In the genomic region with DNA sequence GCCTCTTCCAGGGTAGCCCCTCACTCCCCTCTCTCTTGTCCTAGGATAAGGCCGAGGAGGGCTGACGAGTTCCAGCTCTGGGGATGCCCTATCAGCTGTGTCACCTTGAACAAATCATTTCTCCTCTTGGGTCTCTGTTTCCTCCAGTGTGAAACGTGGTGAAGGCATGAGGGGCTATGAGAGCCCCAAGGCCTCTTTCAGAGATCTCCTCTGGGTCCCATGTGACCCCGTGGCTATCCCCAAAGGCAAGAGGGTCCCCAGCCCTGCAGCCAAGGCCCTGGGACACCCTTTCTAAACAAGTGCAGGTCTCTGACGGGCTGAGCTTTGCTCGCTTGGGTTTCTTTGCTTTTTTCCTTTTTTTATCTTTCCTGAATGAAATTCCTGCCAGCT, we compare ENCODE assay signal across 9 cellular contexts. TPM values are rescaled to one million over a fixed set of nuclear protein-coding genes. Genes with fewer than 3 reads are reported as not detected.
A peak's percentile ranks its signal among the peaks of the same experiment; 100 is the strongest.
DNase-seq lines count a peak whose midpoint lies in the region; ATAC-seq, FAIRE-seq and TF ChIP-seq lines count a peak whose summit lies in the region.
"Had no signal": no experiment of that assay in that cellular context is flagged by ENCODE, and none has a peak within 500 bp of the region (broad histone marks: within the 10 kb centered on the region; RNA-seq: fewer than 3 reads in every experiment).

No MANE protein-coding gene starts in this region.

- H3K79me2 ChIP-seq in astrocyte (ENCODE audit: insufficient read depth, low read length), result no peaks in the 10 kb centered on the region

- ATAC-seq in right lobe of liver, result no peak
- no peak for ATAC-seq in HG03432 (IDR thresholded peaks at IDR 0.05; ENCODE audit: unreplicated experiment)
- ATAC-seq in HG02938 (IDR thresholded peaks at IDR 0.05; ENCODE audit: unreplicated experiment), result no peak

- H3K36me3 Mint-ChIP-seq in activated naive CD4-positive, alpha-beta T cell treated with anti-CD3 and anti-CD28 coated beads, Interleukin-2, amount 50 U/mL, for 24 hours, result no peaks in the 10 kb centered on the region
- peaks cover 8% of the 10 kb centered on the region for H3K36me3 Mint-ChIP-seq in astrocyte (ENCODE audit: low read depth, unreplicated experiment)

- H3K9ac ChIP-seq in astrocyte (ENCODE audit: low read length), result peak overlapping the region; percentile 74

- no peak for FAIRE-seq in astrocyte (lab: Jason Lieb, UNC)

- intact Hi-C loops in right lobe of liver (cut with DNase I) (loop anchor here in 1 of 2 donors (10.0 kb wide), 1 partner anchor 304 kb away; no protein-coding TSS in a partner anchor), tibial artery (cut with DNase I; ENCODE audit: low total_unique reads) (loop anchor here (10.0 kb wide), 1 partner anchor 84 kb away; no protein-coding TSS in a partner anchor)

- no peaks in the 10 kb centered on the region for H3K36me3 ChIP-seq in astrocyte (ENCODE audit: insufficient read depth, low read length)
- H3K36me3 ChIP-seq in right lobe of liver, result no peaks in the 10 kb centered on the region
- H3K36me3 ChIP-seq in tibial artery, result no peaks in the 10 kb centered on the region

- TF ChIP-seq CTCF in astrocyte (IDR thresholded peaks at IDR 0.05; ENCODE audit: insufficient read depth, low read depth, low read length) (no peak), right lobe of liver (IDR thresholded peaks at IDR 0.05) (no peak), tibial artery (IDR thresholded peaks at IDR 0.05) (no peak)

- WGBS in right lobe of liver (ENCODE audit: insufficient coverage, low coverage, low lambda C conversion rate, missing lambda C conversion rate), result 3% methylated on average over 6 of the region's 6 CpGs

- no peak for TF ChIP-seq POLR2A in right lobe of liver (IDR thresholded peaks at IDR 0.05)

- peak overlapping the region; percentile 77 for H2AFZ ChIP-seq in astrocyte (ENCODE audit: low read depth, low read length)

- H3K9me3 ChIP-seq in astrocyte (ENCODE audit: insufficient read depth, low read depth, low read length) (no peaks in the 10 kb centered on the region), right lobe of liver (no peaks in the 10 kb centered on the region), tibial artery (no peaks in the 10 kb centered on the region)

- H3K4me2 ChIP-seq in astrocyte (ENCODE audit: low read length), result peak overlapping the region; percentile 91

- H3K4me3 Mint-ChIP-seq in activated naive CD4-positive, alpha-beta T cell treated with anti-CD3 and anti-CD28 coated beads, Interleukin-2, amount 50 U/mL, for 24 hours, result peak overlapping the region; percentile 69
- peak overlapping the region; percentile 82 for H3K4me3 Mint-ChIP-seq in astrocyte (ENCODE audit: unreplicated experiment)

- H3K4me1 Mint-ChIP-seq in activated naive CD4-positive, alpha-beta T cell treated with anti-CD3 and anti-CD28 coated beads, Interleukin-2, amount 50 U/mL, for 24 hours, result peaks cover 15% of the 10 kb centered on the region
- peaks cover 11% of the 10 kb centered on the region for H3K4me1 Mint-ChIP-seq in astrocyte (ENCODE audit: low read depth, unreplicated experiment)

- H3K27me3 Mint-ChIP-seq in activated naive CD4-positive, alpha-beta T cell treated with anti-CD3 and anti-CD28 coated beads, Interleukin-2, amount 50 U/mL, for 24 hours, result peaks cover 20% of the 10 kb centered on the region
- peaks cover 20% of the 10 kb centered on the region for H3K27me3 Mint-ChIP-seq in astrocyte (ENCODE audit: low read depth, unreplicated experiment)

- H3K9me3 Mint-ChIP-seq in activated naive CD4-positive, alpha-beta T cell treated with anti-CD3 and anti-CD28 coated beads, Interleukin-2, amount 50 U/mL, for 24 hours, result no peaks in the 10 kb centered on the region
- peaks cover 6% of the 10 kb centered on the region for H3K9me3 Mint-ChIP-seq in astrocyte (ENCODE audit: unreplicated experiment)

- no peak for DNase-seq in activated naive CD4-positive, alpha-beta T cell treated with anti-CD3 and anti-CD28 coated beads, Interleukin-2, amount 50 U/mL, for 16 hours
- DNase-seq in astrocyte (ENCODE audit: low read depth) (no peak), right lobe of liver (no peak), tibial artery (no peak), COLO668 (lab: John Stamatoyannopoulos, UW; ENCODE audit: unreplicated experiment) (no peak)

- H3K27ac ChIP-seq in astrocyte (ENCODE audit: low read depth, low read length) (no peak overlapping the region), right lobe of liver (no peak overlapping the region), tibial artery (peak overlapping the region in 1 of 2 donors; percentile 4)

- H3K4me3 ChIP-seq in astrocyte (ENCODE audit: insufficient read depth, low read depth, low read length) (peak overlapping the region; percentile 54), right lobe of liver (peak overlapping the region in 2 of 3 donors; percentile 29 to 48), tibial artery (peak overlapping the region; percentile 41 to 54)
- H3K4me3 ChIP-seq: lung had no signal

- H3K4me1 ChIP-seq in astrocyte (ENCODE audit: insufficient read depth, low read length) (peaks cover 17% of the 10 kb centered on the region), right lobe of liver (peaks cover 0 to 13% (median 5%) of the 10 kb centered on the region in 4 donors), tibial artery (peaks cover 0 to 23% (median 15%) of the 10 kb centered on the region in 4 donors)

- H4K20me1 ChIP-seq in astrocyte (ENCODE audit: insufficient read depth, low read length), result no peaks in the 10 kb centered on the region

- H3K27ac Mint-ChIP-seq in activated naive CD4-positive, alpha-beta T cell treated with anti-CD3 and anti-CD28 coated beads, Interleukin-2, amount 50 U/mL, for 24 hours, result no peak overlapping the region
- H3K27ac Mint-ChIP-seq in astrocyte (ENCODE audit: unreplicated experiment), result no peak overlapping the region

- H3K27me3 ChIP-seq in astrocyte (ENCODE audit: insufficient read depth, low read length) (no peaks in the 10 kb centered on the region), right lobe of liver (no peaks in the 10 kb centered on the region), tibial artery (peaks cover 0 to 15% of the 10 kb centered on the region in 2 donors)

RNA-seq across cellular contexts. Expression of gene SPTLC1, which starts 25.5 kb away (rescaled TPM):
- total RNA-seq in astrocyte, result 75.9 and 82.0 TPM in 2 replicates
- 10 to 100 TPM; 12.4 to 25.3 (median 19.3) TPM for total RNA-seq in right lobe of liver
